In genomic region chr10:25701651-25702050, GRCh38 we compare ENCODE assay signal across 14 cellular contexts.
DNase-seq lines count a peak whose midpoint lies in the region; ATAC-seq, FAIRE-seq and TF ChIP-seq lines count a peak whose summit lies in the region.
"Had no signal": no experiment of that assay in that cellular context is flagged by ENCODE, and none has a peak within 500 bp of the region (broad histone marks: within the 10 kb centered on the region; RNA-seq: fewer than 3 reads in every experiment).

No MANE protein-coding gene starts in this region.

- no peaks in the 10 kb centered on the region for H3K27me3 Mint-ChIP-seq in activated CD8-positive, alpha-beta T cell treated with anti-CD3 and anti-CD28 coated beads for 36 hours

- intact Hi-C loops in posterior cingulate gyrus (cut with DNase I) = no loop called here
- intact Hi-C loops in kidney (cut with DNase I) = no loop called here
- intact Hi-C loops in activated CD8-positive, alpha-beta T cell treated with anti-CD3 and anti-CD28 coated beads for 36 hours (cut with micrococcal nuclease) = no loop called here

- H3K4me1 ChIP-seq in kidney (ENCODE audit: control insufficient read depth in 1 of 2, insufficient read depth in 1 of 2, low read depth in 1 of 2, low read length in 2 of 2) = no peaks in the 10 kb centered on the region
- H3K4me1 ChIP-seq: HAP-1 had no signal

- no peak overlapping the region for H3K4me3 Mint-ChIP-seq in activated CD8-positive, alpha-beta T cell treated with anti-CD3 and anti-CD28 coated beads for 36 hours

- no peak for TF ChIP-seq CTCF in kidney (IDR thresholded peaks at IDR 0.05; ENCODE audit: borderline replicate concordance, extremely low read depth, insufficient read depth)
- no peak for TF ChIP-seq CTCF in activated CD8-positive, alpha-beta T cell treated with anti-CD3 and anti-CD28 coated beads for 36 hours (IDR thresholded peaks at IDR 0.05)

- no peak overlapping the region for H3K27ac Mint-ChIP-seq in activated CD8-positive, alpha-beta T cell treated with anti-CD3 and anti-CD28 coated beads for 36 hours

- ATAC-seq in activated CD8-positive, alpha-beta T cell treated with anti-CD3 and anti-CD28 coated beads for 36 hours = no peak
- ATAC-seq in HG03175 (IDR thresholded peaks at IDR 0.05; ENCODE audit: unreplicated experiment) = no peak

- no peaks in the 10 kb centered on the region for H3K9me3 ChIP-seq in kidney (ENCODE audit: control insufficient read depth in 1 of 2, low read length in 2 of 2)
- H3K9me3 ChIP-seq: BLaER1 treated with 17β-estradiol and CSF1 and Interleukin-3, amounts not matched to agents 10 nM and 100 nM; HAP-1 had no signal

- no peaks in the 10 kb centered on the region for H3K4me1 Mint-ChIP-seq in activated CD8-positive, alpha-beta T cell treated with anti-CD3 and anti-CD28 coated beads for 36 hours (ENCODE audit: low read depth)

- POLR2A ChIA-PET in activated CD8-positive, alpha-beta T cell treated with anti-CD3 and anti-CD28 coated beads for 36 hours (lab: Charles Lee) = no interaction called here

- H3K27ac ChIP-seq in kidney (ENCODE audit: low read depth in 2 of 2, low read length in 2 of 2) = no peak overlapping the region
- H3K27ac ChIP-seq: BLaER1 treated with 17β-estradiol and CSF1 and Interleukin-3, amounts not matched to agents 10 nM and 100 nM had no signal

- no peaks in the 10 kb centered on the region for H3K9me3 Mint-ChIP-seq in activated CD8-positive, alpha-beta T cell treated with anti-CD3 and anti-CD28 coated beads for 36 hours

- DNase-seq in NCI-H2227 (lab: John Stamatoyannopoulos, UW; ENCODE audit: unreplicated experiment) = peak; percentile 65
- no peak for DNase-seq in NCI-H2227 treated with DMSO at 0.1 percent for 48 hours (lab: John Stamatoyannopoulos, UW)
- peak; percentile 48 to 53 for DNase-seq in cerebellar nuclear complex (lab: John Stamatoyannopoulos, UW)
- DNase-seq in left kidney (ENCODE audit: low read depth, low spot score) = peak; percentile 81
- DNase-seq in posterior cingulate gyrus = peak in 7 of 10 donors; percentile 12 to 89 (median 56)
- DNase-seq in kidney = no peak
- DNase-seq in activated CD8-positive, alpha-beta T cell treated with anti-CD3 and anti-CD28 coated beads for 36 hours = no peak
- DNase-seq: 8988T, NCI-H1436, NCI-H2107, Right ventricle myocardium superior had no signal

- CTCF ChIA-PET in activated CD8-positive, alpha-beta T cell treated with anti-CD3 and anti-CD28 coated beads for 36 hours (lab: Charles Lee) = interaction anchor here (0.7 to 1.4 kb wide), 5 partner anchors 10 to 175 kb away, joined by 3 to 4 read pairs (median 3); no protein-coding TSS in a partner anchor

- no peaks in the 10 kb centered on the region for H3K36me3 Mint-ChIP-seq in activated CD8-positive, alpha-beta T cell treated with anti-CD3 and anti-CD28 coated beads for 36 hours (ENCODE audit: low read depth)

- no peaks in the 10 kb centered on the region for H3K36me3 ChIP-seq in kidney (ENCODE audit: control insufficient read depth in 1 of 2, insufficient read depth in 2 of 2, low read length in 2 of 2)
- H3K36me3 ChIP-seq: BLaER1 treated with 17β-estradiol and CSF1 and Interleukin-3, amounts not matched to agents 10 nM and 100 nM; HAP-1 had no signal

- H3K9ac ChIP-seq in kidney (ENCODE audit: low read length in 2 of 2) = no peak overlapping the region
- H3K9ac ChIP-seq: BLaER1 treated with 17β-estradiol and CSF1 and Interleukin-3, amounts not matched to agents 10 nM and 100 nM had no signal

- FAIRE-seq in kidney (lab: Jason Lieb, UNC) = no peak

- H3K4me3 ChIP-seq in kidney (ENCODE audit: low read length in 2 of 2) = no peak overlapping the region
- H3K4me3 ChIP-seq: BLaER1 treated with 17β-estradiol and CSF1 and Interleukin-3, amounts not matched to agents 10 nM and 100 nM; HAP-1 had no signal

Comparison
In these comparisons a context has a peak if more than half of its experiments do, and no peak if none do; other contexts are left out.
1. DNase-seq: peak in NCI-H2227 (single experiment), cerebellar nuclear complex (2 of 2), left kidney (single experiment) and posterior cingulate gyrus (7 of 10); none in NCI-H2227 treated with DMSO at 0.1 percent for 48 hours (single experiment), kidney (single experiment) and activated CD8-positive, alpha-beta T cell treated with anti-CD3 and anti-CD28 coated beads for 36 hours (single experiment).